Comparison of ENCODE assay signal across 8 cellular contexts in the genomic region with DNA sequence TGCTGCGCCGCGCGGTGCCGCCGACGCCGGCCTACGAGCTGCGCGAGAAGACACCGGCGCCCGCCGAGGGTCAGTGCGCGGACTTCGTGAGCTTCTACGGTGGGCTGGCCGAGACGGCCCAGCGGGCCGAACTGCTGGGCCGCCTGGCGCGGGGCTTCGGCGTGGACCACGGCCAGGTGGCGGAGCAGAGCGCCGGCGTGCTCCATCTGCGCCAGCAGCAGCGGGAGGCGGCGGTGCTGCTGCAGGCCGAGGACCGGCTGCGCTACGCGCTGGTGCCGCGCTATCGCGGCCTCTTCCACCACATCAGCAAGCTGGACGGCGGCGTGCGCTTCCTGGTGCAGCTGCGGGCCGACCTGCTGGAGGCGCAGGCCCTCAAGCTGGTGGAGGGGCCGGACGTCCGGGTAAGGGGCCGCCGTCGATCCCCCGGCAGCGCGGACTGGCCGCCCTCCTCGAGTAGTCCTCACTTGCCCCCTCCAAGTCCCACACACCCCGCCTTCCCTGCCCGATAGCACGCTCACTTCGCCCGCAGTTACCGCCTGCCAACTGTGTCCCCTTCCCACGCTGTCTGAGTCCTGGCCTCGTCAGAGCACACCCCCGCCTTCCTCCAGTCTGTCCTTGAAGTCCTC.
A peak's percentile ranks its signal among the peaks of the same experiment; 100 is the strongest.
DNase-seq lines count a peak whose midpoint lies in the region; ATAC-seq lines count a peak whose summit lies in the region.

No MANE protein-coding gene starts in this region.

- H3K27me3 ChIP-seq in layer of hippocampus (ENCODE audit: control insufficient read depth, insufficient read depth, low read length) = no peaks in the 10 kb centered on the region

- peak; percentile 4 for ATAC-seq in GM19468 (IDR thresholded peaks at IDR 0.05; ENCODE audit: extremely low read depth, unreplicated experiment)

- DNase-seq in D341Med (ENCODE audit: low spot score) = peak; percentile 80
- DNase-seq in HK-2 (ENCODE audit: unreplicated experiment) = peak; percentile 57
- DNase-seq in UCSD-AML1 (lab: John Stamatoyannopoulos, UW; ENCODE audit: unreplicated experiment) = peak; percentile 69
- DNase-seq in caudate nucleus (lab: John Stamatoyannopoulos, UW) = peak in 22 of 61 donors; percentile 14 to 73 (median 48)
- peak; percentile 10 for DNase-seq in stimulated activated CD4-positive, alpha-beta T cell treated with anti-CD3 and anti-CD28 coated beads, Interleukin-2, amount 100 ng/mL, for 48 hours
- DNase-seq in COR-L47 (lab: John Stamatoyannopoulos, UW) = no peak

- H3K27ac ChIP-seq in caudate nucleus (ENCODE audit: low read depth, low read length) (peak overlapping the region; percentile 85), layer of hippocampus (ENCODE audit: low read depth, low read length) (peak overlapping the region; percentile 82)
